Comparison of ENCODE assay signal across 8 cellular contexts in genomic region chr13:38349386-38350113, GRCh38. TPM values are rescaled to one million over a fixed set of nuclear protein-coding genes. Genes with fewer than 3 reads are reported as not detected.
DNase-seq lines count a peak whose midpoint lies in the region; FAIRE-seq and TF ChIP-seq lines count a peak whose summit lies in the region.

Gene UFM1, plus strand, starts transcription at chr13:38349851. Its CDS starts 69 bp downstream, at chr13:38349920.

- H3K27me3 ChIP-seq in neuronal stem cell (ENCODE audit: control insufficient read depth in 3 of 3, insufficient read depth in 3 of 3, low read depth in 1 of 3, low read length in 3 of 3): peaks cover 0 to 1% (median 0%) of the 10 kb centered on the region in 3 experiments

- H3K27ac Mint-ChIP-seq in HFFc6: peak within 1 kb of the TSS; percentile 99
- H3K27ac Mint-ChIP-seq in activated naive CD4-positive, alpha-beta T cell treated with anti-CD3 and anti-CD28 coated beads, Interleukin-2, amount 10 ng/mL, durations not matched to agents 7 days and 5 days: peak within 1 kb of the TSS; percentile 97

- peaks cover 31% of the 10 kb centered on the region for H3K4me1 Mint-ChIP-seq in HFFc6 (ENCODE audit: low read depth)
- peaks cover 36% of the 10 kb centered on the region for H3K4me1 Mint-ChIP-seq in activated naive CD4-positive, alpha-beta T cell treated with anti-CD3 and anti-CD28 coated beads, Interleukin-2, amount 10 ng/mL, durations not matched to agents 7 days and 5 days

- WGBS in neuronal stem cell (ENCODE audit: extremely low coverage in 2 of 2, insufficient read length in 2 of 2, insufficient replicate concordance in 1 of 2), 2 donors: no CpG with 5 or more reads among the region's 41 CpGs

- peak within 1 kb of the TSS; percentile 52 for H3K4me2 ChIP-seq in neuronal stem cell (ENCODE audit: insufficient read depth, low read length, poor library complexity, severe bottlenecking)

- TF ChIP-seq CTCF in HFFc6 (IDR thresholded peaks at IDR 0.05): no peak
- TF ChIP-seq CTCF in NB4 (IDR thresholded peaks at IDR 0.05; ENCODE audit: low read depth, low read length): no peak
- no peak for TF ChIP-seq CTCF in subcutaneous adipose tissue (IDR thresholded peaks at IDR 0.05; ENCODE audit: low read depth)

- H3K9ac ChIP-seq in SK-N-MC (ENCODE audit: insufficient read length) (peak within 1 kb of the TSS; percentile 92), neuronal stem cell (ENCODE audit: low read depth, low read length, poor library complexity) (peak within 1 kb of the TSS; percentile 85)

- no peaks in the 10 kb centered on the region for H3K79me1 ChIP-seq in neuronal stem cell (ENCODE audit: low read depth, low read length)

- no peak within 1 kb of the TSS for H2BK15ac ChIP-seq in neuronal stem cell (ENCODE audit: low read length)

- peak within 1 kb of the TSS; percentile 100 for H3K4me3 Mint-ChIP-seq in HFFc6
- peak within 1 kb of the TSS; percentile 95 for H3K4me3 Mint-ChIP-seq in activated naive CD4-positive, alpha-beta T cell treated with anti-CD3 and anti-CD28 coated beads, Interleukin-2, amount 10 ng/mL, durations not matched to agents 7 days and 5 days

- no peaks in the 10 kb centered on the region for H3K9me3 ChIP-seq in SK-N-MC (ENCODE audit: low read depth, low read length)
- H3K9me3 ChIP-seq in neuronal stem cell (replicated peaks in 1 of 2; ENCODE audit: control insufficient read depth in 2 of 2, insufficient read depth in 1 of 2, low read depth in 1 of 2, low read length in 2 of 2): no peaks in the 10 kb centered on the region

- no peak within 1 kb of the TSS for H3K14ac ChIP-seq in neuronal stem cell (ENCODE audit: low read length)

- H3K9me3 Mint-ChIP-seq in HFFc6: no peaks in the 10 kb centered on the region
- H3K9me3 Mint-ChIP-seq in activated naive CD4-positive, alpha-beta T cell treated with anti-CD3 and anti-CD28 coated beads, Interleukin-2, amount 10 ng/mL, durations not matched to agents 7 days and 5 days: no peaks in the 10 kb centered on the region

- peak; percentile 87 for FAIRE-seq in frontal cortex (lab: Jason Lieb, UNC)

- H3K27me3 Mint-ChIP-seq in HFFc6 (ENCODE audit: insufficient read depth): no peaks in the 10 kb centered on the region; the same call in 1 of the 2 replicates
- no peaks in the 10 kb centered on the region for H3K27me3 Mint-ChIP-seq in activated naive CD4-positive, alpha-beta T cell treated with anti-CD3 and anti-CD28 coated beads, Interleukin-2, amount 10 ng/mL, durations not matched to agents 7 days and 5 days

- H2BK5ac ChIP-seq in neuronal stem cell (ENCODE audit: low read length): no peak within 1 kb of the TSS

- H3K36me3 ChIP-seq in SK-N-MC (ENCODE audit: insufficient read depth, low read length) (peaks cover 22% of the 10 kb centered on the region), neuronal stem cell (replicated peaks in 1 of 2; ENCODE audit: control insufficient read depth in 2 of 2, insufficient read depth in 2 of 2, low read length in 2 of 2) (peaks cover 2 to 34% of the 10 kb centered on the region in 2 donors)

- peaks cover 23% of the 10 kb centered on the region for H3K36me3 Mint-ChIP-seq in HFFc6 (ENCODE audit: low read depth)
- H3K36me3 Mint-ChIP-seq in activated naive CD4-positive, alpha-beta T cell treated with anti-CD3 and anti-CD28 coated beads, Interleukin-2, amount 10 ng/mL, durations not matched to agents 7 days and 5 days: peaks cover 25% of the 10 kb centered on the region

- no peak within 1 kb of the TSS for H4K91ac ChIP-seq in neuronal stem cell (ENCODE audit: low read depth, low read length, poor library complexity)

- peak within 1 kb of the TSS; percentile 86 for H2AFZ ChIP-seq in neuronal stem cell (ENCODE audit: low read length)

- H3K4ac ChIP-seq in neuronal stem cell (ENCODE audit: low read length): no peak within 1 kb of the TSS

- DNase-seq in GM04503 (ENCODE audit: low read depth) (peak; percentile 67), HFFc6 (peak; percentile 91), NB4 (ENCODE audit: low read depth) (peak; percentile 95), SK-N-MC (ENCODE audit: low read depth, low spot score) (peak; percentile 90), frontal cortex (ENCODE audit: low spot score in 2 of 2) (peak; percentile 66 to 73), neuronal stem cell (ENCODE audit: low spot score) (peak; percentile 88)
- DNase-seq in activated naive CD4-positive, alpha-beta T cell treated with anti-CD3 and anti-CD28 coated beads, Interleukin-2, amount 10 ng/mL, durations not matched to agents 7 days and 5 days: peak; percentile 92

- no peak within 1 kb of the TSS for H3K23ac ChIP-seq in neuronal stem cell (ENCODE audit: low read depth, low read length, poor library complexity)

- CTCF ChIA-PET in activated naive CD4-positive, alpha-beta T cell treated with anti-CD3 and anti-CD28 coated beads, Interleukin-2, amount 10 ng/mL, durations not matched to agents 7 days and 5 days (lab: Charles Lee): no interaction called here

- H2BK12ac ChIP-seq in neuronal stem cell (ENCODE audit: low read length): no peak within 1 kb of the TSS

- H2BK120ac ChIP-seq in neuronal stem cell (ENCODE audit: low read depth, low read length): no peak within 1 kb of the TSS

- H3K27ac ChIP-seq in SK-N-MC (peak within 1 kb of the TSS; percentile 89), neuronal stem cell (replicated peaks; ENCODE audit: low read length) (no peak within 1 kb of the TSS)

- H3K4me3 ChIP-seq in NB4 (ENCODE audit: low read depth, low read length) (peak within 1 kb of the TSS; percentile 90), SK-N-MC (peak within 1 kb of the TSS; percentile 94), neuronal stem cell (ENCODE audit: low read length in 2 of 2) (peak within 1 kb of the TSS; percentile 88 to 96)

- H2AK5ac ChIP-seq in neuronal stem cell (ENCODE audit: low read depth, low read length): no peak within 1 kb of the TSS

- peaks cover 0 to 9% of the 10 kb centered on the region in 2 donors for H3K4me1 ChIP-seq in neuronal stem cell (ENCODE audit: control insufficient read depth in 2 of 2, insufficient read depth in 1 of 2, low read depth in 1 of 2, low read length in 2 of 2)

- H4K8ac ChIP-seq in neuronal stem cell (ENCODE audit: low read depth, low read length): no peak within 1 kb of the TSS

- peak; percentile 64 for TF ChIP-seq POLR2A in NB4 (IDR thresholded peaks at IDR 0.05; ENCODE audit: extremely low read depth, insufficient read length)

- H3K18ac ChIP-seq in neuronal stem cell (ENCODE audit: low read length): peak within 1 kb of the TSS; percentile 34

RNA-seq across cellular contexts. Expression of gene UFM1, which starts in this region (rescaled TPM):
- total RNA-seq in HFFc6 (2021; fragmentation: NEBNext Ultra II Directional; extraction: Animal tissue kit (Norgen Biotek cat#: 25700)): 10 to 100 TPM; 62.9 to 75.2 (median 69.0) TPM
- total RNA-seq in frontal cortex (178 TPM), subcutaneous adipose tissue (10 to 100 TPM; 38.2 to 74.0 (median 56.1) TPM)
- polyA plus RNA-seq in neuronal stem cell (2013, experiment 1 of 2): 34.6 TPM
- polyA plus RNA-seq in neuronal stem cell (2013, experiment 2 of 2): 34.7 TPM
